ENCODE assay signal across 25 cellular contexts in the genomic region with DNA sequence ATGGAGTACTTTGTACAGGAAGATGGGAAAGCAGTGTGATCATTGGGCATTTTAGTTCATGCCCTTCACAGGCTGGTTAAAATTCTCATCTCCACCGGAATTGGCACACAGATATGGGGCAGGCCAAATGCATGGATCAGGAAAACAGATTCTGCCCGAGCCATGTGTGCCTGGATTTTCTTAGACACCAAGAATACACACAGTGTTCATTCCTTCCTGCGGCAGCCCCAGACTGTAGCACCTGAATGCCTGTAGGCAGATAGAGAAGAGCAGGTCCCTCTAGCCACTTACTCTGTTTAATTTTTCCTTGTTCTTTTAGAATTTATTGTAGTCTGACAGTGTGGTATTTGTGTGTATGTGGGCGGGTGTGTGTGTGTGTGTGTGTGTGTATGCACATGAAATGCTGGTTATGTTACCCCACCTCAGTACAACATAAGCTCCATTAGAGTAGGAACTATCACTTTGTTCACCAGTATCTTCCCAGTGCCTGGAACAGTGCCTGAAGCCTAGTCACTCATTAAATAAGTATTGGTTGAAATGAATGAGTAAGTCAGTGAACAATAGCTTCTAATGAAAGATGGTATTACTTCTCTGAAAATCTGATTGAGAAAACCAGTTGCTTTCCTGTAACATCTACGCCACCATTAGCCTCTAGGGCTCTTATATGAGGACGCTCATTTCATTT.
"Had no signal": no experiment of that assay in that cellular context is flagged by ENCODE, and none has a peak within 500 bp of the region (broad histone marks: within the 10 kb centered on the region; RNA-seq: fewer than 3 reads in every experiment).

No MANE protein-coding gene starts in this region.

- H3K4me1 ChIP-seq: SJCRH30 had no signal

- ATAC-seq: activated T-cell treated with anti-CD3 and anti-CD28 coated beads, Interleukin-2, amount 50 U/mL, for 4 hours; K562 had no signal

- H3K9me3 ChIP-seq: SK-N-SH had no signal

- H3K27ac ChIP-seq: SJCRH30, VCaP had no signal

- H3K9me3 Mint-ChIP-seq: activated naive CD4-positive, alpha-beta T cell treated with anti-CD3 and anti-CD28 coated beads for 36 hours; activated T-cell treated with anti-CD3 and anti-CD28 coated beads, Interleukin-2, amount 50 U/mL, for 4 hours had no signal

- H3K4me3 Mint-ChIP-seq: activated CD4-positive, alpha-beta memory T cell treated with anti-CD3 and anti-CD28 coated beads for 36 hours; activated CD4-positive, alpha-beta T cell treated with anti-CD3 and anti-CD28 coated beads, Interleukin-2, amount 10 ng/mL, durations not matched to agents 7 days and 5 days; activated naive CD4-positive, alpha-beta T cell treated with anti-CD3 and anti-CD28 coated beads for 36 hours; activated naive CD8-positive, alpha-beta T cell; activated T-cell treated with anti-CD3 and anti-CD28 coated beads, Interleukin-2, amount 50 U/mL, for 4 hours; brain had no signal

- H3K27me3 ChIP-seq: SJCRH30 had no signal

- DNase-seq: activated CD4-positive, alpha-beta memory T cell treated with anti-CD3 and anti-CD28 coated beads for 36 hours; activated CD4-positive, alpha-beta T cell treated with anti-CD3 and anti-CD28 coated beads, Interleukin-2, amount 10 ng/mL, durations not matched to agents 7 days and 5 days; activated CD4-positive, CD25-positive, alpha-beta regulatory T cell; activated CD8-positive, alpha-beta memory T cell treated with anti-CD3 and anti-CD28 coated beads for 24 hours; activated gamma-delta T cell; activated naive CD4-positive, alpha-beta T cell treated with anti-CD3 and anti-CD28 coated beads for 36 hours; activated T-cell treated with anti-CD3 and anti-CD28 coated beads, Interleukin-2, amount 50 U/mL, for 4 hours; amygdala; Karpas-422; MM.1S; NCI-H1105; NCI-H1436 treated with DMSO at 0.1 percent for 48 hours; NCI-H1930; NCI-H2171; NCI-H2227 treated with DMSO at 0.1 percent for 48 hours; NCI-H446 treated with DMSO at 0.1 percent for 48 hours; NCI-H524 treated with DMSO at 0.1 percent for 48 hours; NCI-H82; SJCRH30; SK-N-SH; T-helper 1 cell had no signal

- H3K27ac Mint-ChIP-seq: activated CD4-positive, alpha-beta memory T cell treated with anti-CD3 and anti-CD28 coated beads for 36 hours; activated CD4-positive, alpha-beta T cell treated with anti-CD3 and anti-CD28 coated beads, Interleukin-2, amount 10 ng/mL, durations not matched to agents 7 days and 5 days; activated naive CD4-positive, alpha-beta T cell treated with anti-CD3 and anti-CD28 coated beads for 36 hours; activated naive CD8-positive, alpha-beta T cell had no signal

- H3K36me3 ChIP-seq: SJCRH30 had no signal

- H3K27me3 Mint-ChIP-seq: activated CD4-positive, alpha-beta T cell treated with anti-CD3 and anti-CD28 coated beads, Interleukin-2, amount 10 ng/mL, durations not matched to agents 7 days and 5 days; activated naive CD8-positive, alpha-beta T cell; brain had no signal

- H3K9ac ChIP-seq: SK-N-SH had no signal

- H3K4me1 Mint-ChIP-seq: activated CD4-positive, alpha-beta T cell treated with anti-CD3 and anti-CD28 coated beads, Interleukin-2, amount 10 ng/mL, durations not matched to agents 7 days and 5 days had no signal

- H3K36me3 Mint-ChIP-seq: activated naive CD8-positive, alpha-beta T cell had no signal

- H3K4me3 ChIP-seq: K562, SJCRH30 had no signal

- H3K4me2 ChIP-seq: SK-N-SH had no signal
